21 cellular contexts compared by ENCODE assay signal in genomic region chr12:46377678-46378077, GRCh38. TPM values are rescaled to one million over a fixed set of nuclear protein-coding genes. Genes with fewer than 3 reads are reported as not detected.
DNase-seq lines count a peak whose midpoint lies in the region; ATAC-seq, FAIRE-seq and TF ChIP-seq lines count a peak whose summit lies in the region.
"Had no signal": no experiment of that assay in that cellular context is flagged by ENCODE, and none has a peak within 500 bp of the region (broad histone marks: within the 10 kb centered on the region; RNA-seq: fewer than 3 reads in every experiment).

No MANE protein-coding gene starts in this region.

- H2AK5ac ChIP-seq in H1 (ENCODE audit: low read depth, low read length): no peak overlapping the region

- no peaks in the 10 kb centered on the region for H3K27me3 Mint-ChIP-seq in activated naive CD8-positive, alpha-beta T cell treated with anti-CD3 and anti-CD28 coated beads, Interleukin-2, amount 50 U/mL, for 24 hours
- H3K27me3 Mint-ChIP-seq in activated naive CD8-positive, alpha-beta T cell treated with anti-CD3 and anti-CD28 coated beads for 36 hours: no peaks in the 10 kb centered on the region
- H3K27me3 Mint-ChIP-seq in stimulated activated naive CD8-positive, alpha-beta T cell treated with anti-CD3 and anti-CD28 coated beads, Interleukin-15, amount 100 ng/mL, for 72 hours: no peaks in the 10 kb centered on the region
- H3K27me3 Mint-ChIP-seq: effector memory CD8-positive, alpha-beta T cell had no signal

- no peaks in the 10 kb centered on the region for H3K79me1 ChIP-seq in H1 (ENCODE audit: low read depth, low read length)

- H4K8ac ChIP-seq in H1 (ENCODE audit: extremely low read depth, insufficient read depth, low read length): no peak overlapping the region

- H3K9me3 ChIP-seq in H1 (ENCODE audit: insufficient read depth in 2 of 2, low read depth in 1 of 2, low read length in 1 of 2) (peaks cover 0 to 3% of the 10 kb centered on the region in 2 experiments; a peak in 1 of 4 replicates), hepatocyte (ENCODE audit: low read depth) (no peaks in the 10 kb centered on the region)
- H3K9me3 ChIP-seq: tibial nerve had no signal

- peaks cover 8 to 19% (median 15%) of the 10 kb centered on the region in 4 experiments; a peak in 6 of 7 replicates for H3K4me1 ChIP-seq in H1 (replicated peaks in 1 of 4; ENCODE audit: control insufficient read depth in 3 of 4, insufficient read depth in 4 of 4, low read length in 3 of 4)
- peaks cover 10% of the 10 kb centered on the region for H3K4me1 ChIP-seq in hepatocyte (ENCODE audit: insufficient read depth)

- no peak overlapping the region for H3K4me3 Mint-ChIP-seq in activated naive CD8-positive, alpha-beta T cell treated with anti-CD3 and anti-CD28 coated beads, Interleukin-2, amount 50 U/mL, for 24 hours
- no peak overlapping the region for H3K4me3 Mint-ChIP-seq in activated naive CD8-positive, alpha-beta T cell treated with anti-CD3 and anti-CD28 coated beads for 36 hours
- H3K4me3 Mint-ChIP-seq in stimulated activated naive CD8-positive, alpha-beta T cell treated with anti-CD3 and anti-CD28 coated beads, Interleukin-15, amount 100 ng/mL, for 72 hours: no peak overlapping the region
- H3K4me3 Mint-ChIP-seq: effector memory CD8-positive, alpha-beta T cell; immature natural killer cell had no signal

- 92% methylated on average over 3 of the region's 3 CpGs; no CpG with 5 or more reads in 1 of the 2 experiments for WGBS in H1 (ENCODE audit: extremely low coverage in 1 of 2, insufficient coverage in 1 of 2, insufficient read length in 1 of 2, insufficient replicate concordance in 2 of 2, low coverage in 1 of 2, low lambda C conversion rate in 2 of 2, missing lambda C conversion rate in 1 of 2), 2 experiments
- WGBS in hepatocyte (ENCODE audit: low lambda C conversion rate, missing lambda C conversion rate): 86% methylated on average over 3 of the region's 3 CpGs

- TF ChIP-seq CTCF in H1 (IDR thresholded peaks at IDR 0.05; ENCODE audit: control extremely low read depth in 1 of 3, insufficient read depth in 1 of 3, low read depth in 1 of 3, low read length in 3 of 3): no peak
- TF ChIP-seq CTCF in hepatocyte (IDR thresholded peaks at IDR 0.05; ENCODE audit: poor library complexity): no peak
- no peak for TF ChIP-seq CTCF in D721Med (IDR thresholded peaks at IDR 0.05; ENCODE audit: insufficient read depth, missing control alignments)

- H2BK20ac ChIP-seq in H1 (ENCODE audit: low read length): 0 out of 2 replicates have a peak overlapping the region, but pooled peaks have one; percentile 67

- H4K5ac ChIP-seq in H1 (ENCODE audit: insufficient read length, low read depth, low read length): no peak overlapping the region

- ATAC-seq in activated naive CD8-positive, alpha-beta T cell treated with anti-CD3 and anti-CD28 coated beads, Interleukin-2, amount 50 U/mL, for 24 hours: peak; percentile 81
- peak; percentile 80 for ATAC-seq in stimulated activated naive CD8-positive, alpha-beta T cell treated with anti-CD3 and anti-CD28 coated beads, Interleukin-15, amount 100 ng/mL, for 72 hours
- ATAC-seq: effector memory CD8-positive, alpha-beta T cell; heart right ventricle; left ventricle myocardium superior had no signal

- H2BK5ac ChIP-seq in H1 (ENCODE audit: low read depth, low read length): no peak overlapping the region; the same call in 1 of the 2 replicates

- H2BK15ac ChIP-seq in H1 (ENCODE audit: low read length): no peak overlapping the region

- POLR2A ChIA-PET in H1 (lab: Charles Lee; ENCODE audit: partially characterized antibody): interaction anchor here (0.9 to 15.4 kb wide), 5 partner anchors 9 to 108 kb away, joined by 3 to 233 read pairs (median 13); partner anchors contain the start of genes SLC38A1 and SLC38A2

- H3K4me1 Mint-ChIP-seq in activated naive CD8-positive, alpha-beta T cell treated with anti-CD3 and anti-CD28 coated beads, Interleukin-2, amount 50 U/mL, for 24 hours: peaks cover 44% of the 10 kb centered on the region
- H3K4me1 Mint-ChIP-seq in activated naive CD8-positive, alpha-beta T cell treated with anti-CD3 and anti-CD28 coated beads for 36 hours: peaks cover 31% of the 10 kb centered on the region
- H3K4me1 Mint-ChIP-seq in stimulated activated naive CD8-positive, alpha-beta T cell treated with anti-CD3 and anti-CD28 coated beads, Interleukin-15, amount 100 ng/mL, for 72 hours: peaks cover 46% of the 10 kb centered on the region

- H4K20me1 ChIP-seq in H1 (replicated peaks in 1 of 2; ENCODE audit: control insufficient read depth in 1 of 2, insufficient read depth in 2 of 2, low read length in 2 of 2) (no peaks in the 10 kb centered on the region), hepatocyte (ENCODE audit: insufficient read depth, poor library complexity, severe bottlenecking) (no peaks in the 10 kb centered on the region)

- no peak overlapping the region for H3K9ac ChIP-seq in H1 (replicated peaks in 1 of 4; ENCODE audit: extremely low read depth in 1 of 4, low read depth in 3 of 4, low read length in 3 of 4)

- H3K14ac ChIP-seq in H1 (ENCODE audit: insufficient read length): no peak overlapping the region

- no peak for DNase-seq in activated naive CD8-positive, alpha-beta T cell treated with anti-CD3 and anti-CD28 coated beads, Interleukin-2, amount 50 U/mL, for 24 hours
- DNase-seq in activated naive CD8-positive, alpha-beta T cell treated with anti-CD3 and anti-CD28 coated beads for 36 hours: no peak
- DNase-seq in RKO (ENCODE audit: low spot score) (peak; percentile 63), H1 (ENCODE audit: low read depth in 1 of 2, low spot score in 2 of 2) (no peak), hepatocyte (ENCODE audit: low spot score) (no peak), D721Med (ENCODE audit: insufficient read length, low spot score) (no peak)
- no peak for DNase-seq in stimulated activated naive CD8-positive, alpha-beta T cell treated with anti-CD3 and anti-CD28 coated beads, Interleukin-15, amount 100 ng/mL, for 72 hours
- DNase-seq: activated CD4-positive, alpha-beta T cell treated with anti-CD3 and anti-CD28 coated beads for 4 hours; COR-L47; effector memory CD8-positive, alpha-beta T cell; heart right ventricle; immature natural killer cell; KG1; left ventricle myocardium superior; NCI-H1930; NCI-H446 treated with DMSO at 0.1 percent for 48 hours; NK-92 treated with Interleukin-12 subunit alpha and Interleukin-12 subunit beta, amount 100 ng/mL, for 24 hours; RPMI8226; stimulated activated CD4-positive, alpha-beta T cell treated with anti-CD3 and anti-CD28 coated beads, Interleukin-12 subunit alpha, Interleukin-12 subunit beta, amount 100 ng/mL, for 4 hours had no signal

- H3K36me3 Mint-ChIP-seq in activated naive CD8-positive, alpha-beta T cell treated with anti-CD3 and anti-CD28 coated beads, Interleukin-2, amount 50 U/mL, for 24 hours (ENCODE audit: low read depth): no peaks in the 10 kb centered on the region
- peaks cover 4% of the 10 kb centered on the region for H3K36me3 Mint-ChIP-seq in activated naive CD8-positive, alpha-beta T cell treated with anti-CD3 and anti-CD28 coated beads for 36 hours
- H3K36me3 Mint-ChIP-seq: immature natural killer cell had no signal

- H3K18ac ChIP-seq in H1 (ENCODE audit: extremely low read depth, low read length): no peak overlapping the region

- no peak overlapping the region for H3K4ac ChIP-seq in H1 (replicated peaks; ENCODE audit: insufficient read length, low read depth, low read length)

- H3K23me2 ChIP-seq in H1 (ENCODE audit: low read depth, low read length): peaks cover 9% of the 10 kb centered on the region; the same call in 1 of the 2 replicates

- H3K23ac ChIP-seq in H1 (ENCODE audit: insufficient read length): no peak overlapping the region

- no peak overlapping the region for H3K56ac ChIP-seq in H1 (replicated peaks; ENCODE audit: insufficient read length, low read depth, low read length)

- no peak overlapping the region for H3K27ac ChIP-seq in H1 (ENCODE audit: low read depth, low read length)
- H3K27ac ChIP-seq in hepatocyte: no peak overlapping the region
- H3K27ac ChIP-seq: heart right ventricle, tibial nerve had no signal

- no peak for FAIRE-seq in H1 (lab: Jason Lieb, UNC)
- no peak for FAIRE-seq in D721Med (lab: Jason Lieb, UNC)
- FAIRE-seq: GM18507 had no signal

- TF ChIP-seq EP300 in H1 (IDR thresholded peaks at IDR 0.05; ENCODE audit: borderline replicate concordance in 1 of 2, low read depth in 2 of 2, low read length in 2 of 2): no peak

- H3K36me3 ChIP-seq in H1 (ENCODE audit: control insufficient read depth in 2 of 4, insufficient read depth in 4 of 4, low read length in 3 of 4) (no peaks in the 10 kb centered on the region), hepatocyte (replicated peaks; ENCODE audit: insufficient read depth, low read depth) (no peaks in the 10 kb centered on the region)
- H3K36me3 ChIP-seq: heart right ventricle, tibial nerve had no signal

- H2AFZ ChIP-seq in H1 (ENCODE audit: low read length) (no peak overlapping the region; the same call in 1 of the 2 replicates), hepatocyte (no peak overlapping the region)

- H2BK120ac ChIP-seq in H1 (replicated peaks; ENCODE audit: low read depth, low read length): no peak overlapping the region

- H3K4me3 ChIP-seq in H1 (ENCODE audit: extremely low read depth in 1 of 4, insufficient read depth in 2 of 4, low read depth in 3 of 4, low read length in 4 of 4) (no peak overlapping the region), hepatocyte (no peak overlapping the region)
- H3K4me3 ChIP-seq: heart right ventricle, tibial nerve had no signal

- no peaks in the 10 kb centered on the region for H3K9me3 Mint-ChIP-seq in activated naive CD8-positive, alpha-beta T cell treated with anti-CD3 and anti-CD28 coated beads, Interleukin-2, amount 50 U/mL, for 24 hours
- no peaks in the 10 kb centered on the region for H3K9me3 Mint-ChIP-seq in activated naive CD8-positive, alpha-beta T cell treated with anti-CD3 and anti-CD28 coated beads for 36 hours
- peaks cover 0 to 7% of the 10 kb centered on the region in 2 donors for H3K9me3 Mint-ChIP-seq in stimulated activated naive CD8-positive, alpha-beta T cell treated with anti-CD3 and anti-CD28 coated beads, Interleukin-15, amount 100 ng/mL, for 72 hours
- H3K9me3 Mint-ChIP-seq: effector memory CD8-positive, alpha-beta T cell had no signal

- no peak overlapping the region for H3K4me2 ChIP-seq in H1 (ENCODE audit: insufficient read depth in 1 of 2, low read depth in 2 of 2, low read length in 2 of 2)
- H3K4me2 ChIP-seq in hepatocyte: no peak overlapping the region

- no peaks in the 10 kb centered on the region for H3K9me2 ChIP-seq in hepatocyte (replicated peaks; ENCODE audit: insufficient read depth)

- peak overlapping the region; percentile 3 for H3K27ac Mint-ChIP-seq in activated naive CD8-positive, alpha-beta T cell treated with anti-CD3 and anti-CD28 coated beads, Interleukin-2, amount 50 U/mL, for 24 hours
- no peak overlapping the region for H3K27ac Mint-ChIP-seq in activated naive CD8-positive, alpha-beta T cell treated with anti-CD3 and anti-CD28 coated beads for 36 hours
- no peak overlapping the region for H3K27ac Mint-ChIP-seq in stimulated activated naive CD8-positive, alpha-beta T cell treated with anti-CD3 and anti-CD28 coated beads, Interleukin-15, amount 100 ng/mL, for 72 hours
- H3K27ac Mint-ChIP-seq: effector memory CD8-positive, alpha-beta T cell; immature natural killer cell had no signal

- H4K91ac ChIP-seq in H1 (replicated peaks; ENCODE audit: insufficient read length, low read length): peak overlapping the region; percentile 37

- H3K27me3 ChIP-seq in H1 (replicated peaks in 1 of 4; ENCODE audit: control insufficient read depth in 3 of 4, extremely low read depth in 1 of 4, insufficient read depth in 3 of 4, low read length in 3 of 4) (no peaks in the 10 kb centered on the region), hepatocyte (no peaks in the 10 kb centered on the region)
- H3K27me3 ChIP-seq: heart right ventricle, tibial nerve had no signal

- no peak for TF ChIP-seq RAD21 in H1 (IDR thresholded peaks at IDR 0.05 in 1 of 2, conservative IDR thresholded peaks at IDR 0.05 in 1 of 2; ENCODE audit: low read depth in 2 of 2, low read length in 2 of 2)

- H3K79me2 ChIP-seq in H1 (ENCODE audit: control insufficient read depth in 1 of 2, insufficient read depth in 2 of 2, low read length in 2 of 2) (no peaks in the 10 kb centered on the region), hepatocyte (peaks cover 10% of the 10 kb centered on the region)

- peak overlapping the region; percentile 13; the same call in 1 of the 2 replicates for H2BK12ac ChIP-seq in H1 (ENCODE audit: low read depth, low read length)

- CTCF ChIA-PET in H1 (lab: Charles Lee; ENCODE audit: partially characterized antibody): interaction anchor here (1.1 to 1.5 kb wide), 4 partner anchors 15 to 286 kb away, joined by 3 to 4 read pairs (median 4); no protein-coding TSS in a partner anchor

- TF ChIP-seq POLR2A in H1 (IDR thresholded peaks at IDR 0.05; ENCODE audit: control extremely low read depth in 1 of 2, low read depth in 2 of 2, low read length in 2 of 2): no peak

RNA-seq across cellular contexts. Expression of gene SLC38A2, which starts 5.1 kb away (rescaled TPM):
- 100 to 1,000 TPM; 227 to 230 TPM for total RNA-seq in activated naive CD8-positive, alpha-beta T cell treated with anti-CD3 and anti-CD28 coated beads for 36 hours
- total RNA-seq in H1 (2021; fragmentation: NEBNext Ultra II Directional; extraction: Animal tissue kit (Norgen Biotek cat#: 25700)): 620 and 684 TPM in 2 replicates
- polyA plus RNA-seq in H1 (2011; rRNA removed) (163 and 245 TPM in 2 replicates), hepatocyte (139 and 144 TPM in 2 replicates)
- 172 TPM for polyA plus RNA-seq in H1 (2011; cell fraction: cytosol; rRNA removed)
- polyA plus RNA-seq in H1 (2011; cell fraction: nucleus; rRNA removed): 187 TPM
- polyA plus RNA-seq in H1 (2012, experiment 1 of 2): 133 to 299 TPM (median 236 TPM) in 4 replicates
- 17.4 TPM for polyA plus RNA-seq in H1 (2012, experiment 2 of 2)
- 830 TPM for polyA plus RNA-seq in H1 (2013, experiment 1 of 2)
- polyA plus RNA-seq in H1 (2013, experiment 2 of 2): 877 TPM
- 313 and 345 TPM in 2 replicates for polyA minus RNA-seq in H1 (2011; rRNA and poly(A)+ RNA removed)
- polyA minus RNA-seq in H1 (2011; cell fraction: cytosol; rRNA and poly(A)+ RNA removed): 195 TPM
- polyA minus RNA-seq in H1 (2011; cell fraction: nucleus; rRNA and poly(A)+ RNA removed): 474 TPM
- total RNA-seq in hepatocyte: 372 and 373 TPM in 2 replicates
